ENCODE assay signal across 22 cellular contexts in genomic region chrY:21302278-21302677, GRCh38.
"Had no signal": no experiment of that assay in that cellular context is flagged by ENCODE, and none has a peak within 500 bp of the region (broad histone marks: within the 10 kb centered on the region; RNA-seq: fewer than 3 reads in every experiment).

No MANE protein-coding gene starts in this region.

- H3K4me3 ChIP-seq: Peyer's patch had no signal

- H3K27me3 ChIP-seq: Peyer's patch had no signal

- H3K4me3 Mint-ChIP-seq: activated CD8-positive, alpha-beta T cell treated with anti-CD3 and anti-CD28 coated beads for 36 hours; activated naive CD4-positive, alpha-beta T cell treated with anti-CD3 and anti-CD28 coated beads, Interleukin-2, amount 10 ng/mL, durations not matched to agents 7 days and 5 days; activated naive CD8-positive, alpha-beta T cell treated with anti-CD3 and anti-CD28 coated beads for 36 hours; activated T-cell treated with anti-CD3 and anti-CD28 coated beads, Interleukin-2, amount 50 U/mL, for 72 hours; T-cell had no signal

- H3K27ac ChIP-seq: Peyer's patch, RWPE1, WERI-Rb-1 had no signal

- ATAC-seq: activated CD4-positive, CD25-positive, alpha-beta regulatory T cell treated with anti-CD3 and anti-CD28 coated beads, Interleukin-2, amount 50 U/mL, for 24 hours; activated CD8-positive, alpha-beta T cell treated with anti-CD3 and anti-CD28 coated beads for 36 hours; activated T-cell treated with anti-CD3 and anti-CD28 coated beads, Interleukin-2, amount 50 U/mL, for 72 hours; T-cell had no signal

- H3K36me3 Mint-ChIP-seq: activated naive CD4-positive, alpha-beta T cell treated with anti-CD3 and anti-CD28 coated beads, Interleukin-2, amount 10 ng/mL, durations not matched to agents 7 days and 5 days; activated naive CD8-positive, alpha-beta T cell treated with anti-CD3 and anti-CD28 coated beads for 36 hours; T-cell had no signal

- H3K27me3 Mint-ChIP-seq: activated CD8-positive, alpha-beta T cell treated with anti-CD3 and anti-CD28 coated beads for 36 hours; activated naive CD4-positive, alpha-beta T cell treated with anti-CD3 and anti-CD28 coated beads, Interleukin-2, amount 10 ng/mL, durations not matched to agents 7 days and 5 days; activated naive CD8-positive, alpha-beta T cell treated with anti-CD3 and anti-CD28 coated beads for 36 hours; T-cell had no signal

- H3K9me3 ChIP-seq: Peyer's patch had no signal

- H3K9me3 Mint-ChIP-seq: activated CD8-positive, alpha-beta T cell treated with anti-CD3 and anti-CD28 coated beads for 36 hours; activated naive CD4-positive, alpha-beta T cell treated with anti-CD3 and anti-CD28 coated beads, Interleukin-2, amount 10 ng/mL, durations not matched to agents 7 days and 5 days; activated naive CD8-positive, alpha-beta T cell treated with anti-CD3 and anti-CD28 coated beads for 36 hours; activated T-cell treated with anti-CD3 and anti-CD28 coated beads, Interleukin-2, amount 50 U/mL, for 72 hours; activated T-helper 2 cell treated with anti-CD3 and anti-CD28 coated beads, Interferon-gamma antibody, Interleukin-2, Interleukin-4, amounts not matched to agents 10 μg/mL and 5 μg/mL and 100 μg/mL, durations not matched to agents 14 hours and 24 hours and 36 hours; T-cell had no signal

- DNase-seq: activated CD4-positive, alpha-beta T cell treated with anti-CD3 and anti-CD28 coated beads for 4 hours; activated CD8-positive, alpha-beta memory T cell treated with anti-CD3 and anti-CD28 coated beads, Interleukin-2, amount 50 U/mL, for 4 hours; activated CD8-positive, alpha-beta T cell treated with anti-CD3 and anti-CD28 coated beads for 36 hours; activated gamma-delta T cell treated with Interleukin-2 at 50 U/mL for 16 hours; activated naive CD4-positive, alpha-beta T cell treated with anti-CD3 and anti-CD28 coated beads, Interleukin-2, amount 10 ng/mL, durations not matched to agents 7 days and 5 days; activated naive CD8-positive, alpha-beta T cell treated with anti-CD3 and anti-CD28 coated beads for 36 hours; activated T-cell treated with anti-CD3 and anti-CD28 coated beads, Interleukin-2, amount 50 U/mL, for 72 hours; cerebellar nuclear complex; NCI-H1105 treated with DMSO at 0.1 percent for 48 hours; NCI-H1436 treated with DMSO at 0.1 percent for 48 hours; NCI-H187; NCI-H2081; NCI-H510A treated with DMSO at 0.1 percent for 48 hours; NCI-H69; NK-92 treated with Interleukin-12 subunit alpha and Interleukin-12 subunit beta, amount 100 ng/mL, for 24 hours; Peyer's patch; Right ventricle myocardium superior; T-cell; WERI-Rb-1 had no signal

- H3K4me1 ChIP-seq: Peyer's patch had no signal

- H3K27ac Mint-ChIP-seq: activated CD8-positive, alpha-beta T cell treated with anti-CD3 and anti-CD28 coated beads for 36 hours; activated naive CD4-positive, alpha-beta T cell treated with anti-CD3 and anti-CD28 coated beads, Interleukin-2, amount 10 ng/mL, durations not matched to agents 7 days and 5 days; activated naive CD8-positive, alpha-beta T cell treated with anti-CD3 and anti-CD28 coated beads for 36 hours; activated T-cell treated with anti-CD3 and anti-CD28 coated beads, Interleukin-2, amount 50 U/mL, for 72 hours; activated T-helper 2 cell treated with anti-CD3 and anti-CD28 coated beads, Interferon-gamma antibody, Interleukin-2, Interleukin-4, amounts not matched to agents 10 μg/mL and 5 μg/mL and 100 μg/mL, durations not matched to agents 14 hours and 24 hours and 36 hours; T-cell had no signal

- H3K4me1 Mint-ChIP-seq: activated naive CD4-positive, alpha-beta T cell treated with anti-CD3 and anti-CD28 coated beads, Interleukin-2, amount 10 ng/mL, durations not matched to agents 7 days and 5 days; activated naive CD8-positive, alpha-beta T cell treated with anti-CD3 and anti-CD28 coated beads for 36 hours; T-cell had no signal

- H3K36me3 ChIP-seq: Peyer's patch, WERI-Rb-1 had no signal
